Comparison of ENCODE assay signal across 1 cellular context in the genomic region with DNA sequence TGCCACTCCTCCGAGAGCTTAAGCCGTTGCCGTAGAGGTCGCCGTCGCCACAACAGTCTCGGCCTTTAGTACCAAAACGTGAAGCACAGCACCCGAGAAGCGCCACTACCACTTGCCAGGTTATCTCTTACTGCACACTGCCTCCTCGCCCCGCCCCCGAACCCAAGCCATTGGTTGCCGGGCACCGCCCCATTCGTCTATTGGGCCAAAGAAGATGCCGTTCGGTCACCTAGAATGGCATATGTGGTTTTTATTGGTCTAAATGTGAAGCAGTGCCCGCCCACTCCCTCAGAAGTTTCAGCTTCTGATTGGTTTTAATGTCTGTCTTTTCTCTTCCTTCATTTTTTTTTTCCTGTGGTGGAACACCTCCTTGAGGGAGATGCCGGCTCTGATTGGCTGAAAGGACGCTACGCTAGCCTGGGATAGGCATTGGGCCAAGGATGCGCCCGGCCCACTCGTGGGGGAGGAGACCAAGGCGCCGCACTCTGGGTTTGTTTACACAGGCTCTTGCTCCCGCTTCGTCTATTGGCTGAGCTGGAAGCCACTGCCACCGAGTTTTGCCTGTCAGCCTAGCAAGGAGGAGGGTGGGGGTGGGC.
TF ChIP-seq lines count a peak whose summit lies in the region.

A gene with protein sequence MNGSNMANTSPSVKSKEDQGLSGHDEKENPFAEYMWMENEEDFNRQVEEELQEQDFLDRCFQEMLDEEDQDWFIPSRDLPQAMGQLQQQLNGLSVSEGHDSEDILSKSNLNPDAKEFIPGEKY (minus strand): TSS at position 139 of the 596 bp plus-strand sequence. CDS start 24,514 bp downstream, outside the sequence.

TF ChIP-seq in K562, 482 proteins besides CTCF, POLR2A, EP300 and RAD21 (continued from another document):
- TF ChIP-seq, protein P1, sequence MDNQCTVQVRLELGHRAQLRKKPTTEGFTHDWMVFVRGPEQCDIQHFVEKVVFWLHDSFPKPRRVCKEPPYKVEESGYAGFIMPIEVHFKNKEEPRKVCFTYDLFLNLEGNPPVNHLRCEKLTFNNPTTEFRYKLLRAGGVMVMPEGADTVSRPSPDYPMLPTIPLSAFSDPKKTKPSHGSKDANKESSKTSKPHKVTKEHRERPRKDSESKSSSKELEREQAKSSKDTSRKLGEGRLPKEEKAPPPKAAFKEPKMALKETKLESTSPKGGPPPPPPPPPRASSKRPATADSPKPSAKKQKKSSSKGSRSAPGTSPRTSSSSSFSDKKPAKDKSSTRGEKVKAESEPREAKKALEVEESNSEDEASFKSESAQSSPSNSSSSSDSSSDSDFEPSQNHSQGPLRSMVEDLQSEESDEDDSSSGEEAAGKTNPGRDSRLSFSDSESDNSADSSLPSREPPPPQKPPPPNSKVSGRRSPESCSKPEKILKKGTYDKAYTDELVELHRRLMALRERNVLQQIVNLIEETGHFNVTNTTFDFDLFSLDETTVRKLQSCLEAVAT (IDR thresholded peaks at IDR 0.05), result no peak; a peak in 1 of 4 replicates
- TF ChIP-seq ASH1L (IDR thresholded peaks at IDR 0.05; ENCODE audit: borderline replicate concordance, low read depth, partially characterized antibody) (peak; percentile 93), IRF2 (CRISPR knock-in tag; IDR thresholded peaks at IDR 0.05) (no peak), MYBL2 (IDR thresholded peaks at IDR 0.05; ENCODE audit: low read depth) (no peak), MYBL2 (CRISPR knock-in tag; IDR thresholded peaks at IDR 0.05; ENCODE audit: borderline replicate concordance) (no peak), MTA3 (IDR thresholded peaks at IDR 0.05; ENCODE audit: borderline replicate concordance) (peak; percentile 54; the same call in 1 of the 2 replicates), RCOR1 (IDR thresholded peaks at IDR 0.05; ENCODE audit: borderline replicate concordance in 1 of 2, low read depth in 2 of 2, low read length in 2 of 2) (peak in 1 of 2 experiments; percentile 48; a peak in 1 of 4 replicates), RBFOX2 (IDR thresholded peaks at IDR 0.05; ENCODE audit: low read depth, low read length) (peak; percentile 68), NFYB (IDR thresholded peaks at IDR 0.05; ENCODE audit: extremely low read depth, insufficient read length) (peak; percentile 69), NBN (IDR thresholded peaks at IDR 0.05; ENCODE audit: low read depth) (no peak), MEIS2 (IDR thresholded peaks at IDR 0.05; ENCODE audit: partially characterized antibody) (peak; percentile 29), FOXJ3 (CRISPR knock-in tag; IDR thresholded peaks at IDR 0.05) (no peak), POLR2G (IDR thresholded peaks at IDR 0.05; ENCODE audit: low read depth, low read length) (peak; percentile 57; the same call in 1 of the 2 replicates), NFIC (IDR thresholded peaks at IDR 0.05) (peak; percentile 86), MBD2 (IDR thresholded peaks at IDR 0.05; ENCODE audit: borderline replicate concordance, low read depth) (peak; percentile 94), L3MBTL2 (IDR thresholded peaks at IDR 0.05) (0 out of 2 replicates have a peak, but pooled peaks have one; percentile 79)
- TF ChIP-seq, protein P2, sequence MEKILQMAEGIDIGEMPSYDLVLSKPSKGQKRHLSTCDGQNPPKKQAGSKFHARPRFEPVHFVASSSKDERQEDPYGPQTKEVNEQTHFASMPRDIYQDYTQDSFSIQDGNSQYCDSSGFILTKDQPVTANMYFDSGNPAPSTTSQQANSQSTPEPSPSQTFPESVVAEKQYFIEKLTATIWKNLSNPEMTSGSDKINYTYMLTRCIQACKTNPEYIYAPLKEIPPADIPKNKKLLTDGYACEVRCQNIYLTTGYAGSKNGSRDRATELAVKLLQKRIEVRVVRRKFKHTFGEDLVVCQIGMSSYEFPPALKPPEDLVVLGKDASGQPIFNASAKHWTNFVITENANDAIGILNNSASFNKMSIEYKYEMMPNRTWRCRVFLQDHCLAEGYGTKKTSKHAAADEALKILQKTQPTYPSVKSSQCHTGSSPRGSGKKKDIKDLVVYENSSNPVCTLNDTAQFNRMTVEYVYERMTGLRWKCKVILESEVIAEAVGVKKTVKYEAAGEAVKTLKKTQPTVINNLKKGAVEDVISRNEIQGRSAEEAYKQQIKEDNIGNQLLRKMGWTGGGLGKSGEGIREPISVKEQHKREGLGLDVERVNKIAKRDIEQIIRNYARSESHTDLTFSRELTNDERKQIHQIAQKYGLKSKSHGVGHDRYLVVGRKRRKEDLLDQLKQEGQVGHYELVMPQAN (IDR thresholded peaks at IDR 0.05; ENCODE audit: borderline replicate concordance), result no peak
- TF ChIP-seq, protein P3, sequence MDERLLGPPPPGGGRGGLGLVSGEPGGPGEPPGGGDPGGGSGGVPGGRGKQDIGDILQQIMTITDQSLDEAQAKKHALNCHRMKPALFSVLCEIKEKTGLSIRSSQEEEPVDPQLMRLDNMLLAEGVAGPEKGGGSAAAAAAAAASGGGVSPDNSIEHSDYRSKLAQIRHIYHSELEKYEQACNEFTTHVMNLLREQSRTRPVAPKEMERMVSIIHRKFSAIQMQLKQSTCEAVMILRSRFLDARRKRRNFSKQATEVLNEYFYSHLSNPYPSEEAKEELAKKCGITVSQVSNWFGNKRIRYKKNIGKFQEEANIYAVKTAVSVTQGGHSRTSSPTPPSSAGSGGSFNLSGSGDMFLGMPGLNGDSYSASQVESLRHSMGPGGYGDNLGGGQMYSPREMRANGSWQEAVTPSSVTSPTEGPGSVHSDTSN (CRISPR knock-in tag; IDR thresholded peaks at IDR 0.05; ENCODE audit: low read depth), result no peak
- TF ChIP-seq, protein P3 (tag; conservative IDR thresholded peaks at IDR 0.05; ENCODE audit: low read depth), result peak; percentile 97
- TF ChIP-seq, protein P4, sequence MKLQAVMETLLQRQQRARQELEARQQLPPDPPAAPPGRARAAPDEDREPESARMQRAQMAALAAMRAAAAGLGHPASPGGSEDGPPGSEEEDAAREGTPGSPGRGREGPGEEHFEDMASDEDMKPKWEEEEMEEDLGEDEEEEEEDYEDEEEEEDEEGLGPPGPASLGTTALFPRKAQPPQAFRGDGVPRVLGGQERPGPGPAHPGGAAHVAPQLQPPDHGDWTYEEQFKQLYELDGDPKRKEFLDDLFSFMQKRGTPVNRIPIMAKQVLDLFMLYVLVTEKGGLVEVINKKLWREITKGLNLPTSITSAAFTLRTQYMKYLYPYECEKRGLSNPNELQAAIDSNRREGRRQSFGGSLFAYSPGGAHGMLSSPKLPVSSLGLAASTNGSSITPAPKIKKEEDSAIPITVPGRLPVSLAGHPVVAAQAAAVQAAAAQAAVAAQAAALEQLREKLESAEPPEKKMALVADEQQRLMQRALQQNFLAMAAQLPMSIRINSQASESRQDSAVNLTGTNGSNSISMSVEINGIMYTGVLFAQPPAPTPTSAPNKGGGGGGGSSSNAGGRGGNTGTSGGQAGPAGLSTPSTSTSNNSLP (IDR thresholded peaks at IDR 0.05; ENCODE audit: borderline replicate concordance, low read depth, low read length), result 0 out of 2 replicates have a peak, but pooled peaks have one; percentile 20
